Comparison of ENCODE assay signal across 22 cellular contexts in the genomic region with DNA sequence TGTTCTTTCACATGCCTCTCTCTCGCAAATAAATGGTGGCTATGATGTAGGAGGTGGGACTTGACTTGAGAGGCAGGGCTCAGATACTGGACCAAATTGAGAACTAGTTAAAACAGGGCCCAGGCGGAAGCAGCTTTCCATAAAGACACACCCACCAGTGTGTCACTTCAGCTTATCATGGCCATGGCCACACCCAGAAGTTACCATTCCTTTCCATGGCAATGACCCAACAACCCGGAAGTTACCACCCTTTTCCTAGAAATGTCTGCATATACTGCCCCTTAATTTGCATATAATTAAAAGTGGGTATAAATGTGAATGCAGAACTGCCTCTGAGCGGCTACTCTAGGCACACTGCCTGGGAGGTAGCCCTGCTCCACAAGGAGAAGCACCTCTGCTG.
"Had no signal": no experiment of that assay in that cellular context is flagged by ENCODE, and none has a peak within 500 bp of the region (broad histone marks: within the 10 kb centered on the region; RNA-seq: fewer than 3 reads in every experiment).

No MANE protein-coding gene starts in this region.

- ATAC-seq: effector memory CD8-positive, alpha-beta T cell; left lung; naive thymus-derived CD8-positive, alpha-beta T cell; psoas muscle; right cardiac atrium; stimulated activated naive B cell treated with anti-CD40 and anti-IgM and Interleukin-4, amounts not matched to agents 10 μg/mL and 1 μg/mL and 100 μg/mL, for 72 hours; upper lobe of right lung had no signal

- H3K4me3 ChIP-seq: esophagus squamous epithelium, left lung, psoas muscle, sigmoid colon, thoracic aorta, tibial nerve, upper lobe of right lung, uterus had no signal

- H3K36me3 ChIP-seq: esophagus squamous epithelium, left lung, sigmoid colon, thoracic aorta, tibial nerve, upper lobe of right lung, uterus had no signal

- H3K27ac ChIP-seq: esophagus squamous epithelium, left lung, psoas muscle, sigmoid colon, thoracic aorta, tibial nerve, upper lobe of right lung, uterus had no signal

- H3K27me3 ChIP-seq: esophagus squamous epithelium, left lung, sigmoid colon, tibial nerve, upper lobe of right lung, uterus had no signal

- H3K9me3 ChIP-seq: esophagus squamous epithelium, psoas muscle, sigmoid colon, thoracic aorta, tibial nerve, upper lobe of right lung, uterus had no signal

- DNase-seq: cortex of kidney; effector memory CD8-positive, alpha-beta T cell; erythroblast; esophagus squamous epithelium; foreskin melanocyte; head of caudate nucleus; kidney; left lung; mesenchymal stem cell; midbrain; naive thymus-derived CD8-positive, alpha-beta T cell; nephron progenitor cell; nucleus accumbens; psoas muscle; right cardiac atrium; sigmoid colon; stimulated activated CD4-positive, alpha-beta T cell treated with anti-CD3 and anti-CD28 coated beads, Interleukin-4, amount 100 ng/mL, for 4 hours; stimulated activated naive B cell treated with anti-CD40 and anti-IgM and Interleukin-4, amounts not matched to agents 10 μg/mL and 1 μg/mL and 100 μg/mL, for 72 hours; upper lobe of right lung; uterus had no signal

- H3K4me1 ChIP-seq: esophagus squamous epithelium, left lung, psoas muscle, sigmoid colon, tibial nerve, upper lobe of right lung, uterus had no signal
